Comparison of ENCODE assay signal across 14 cellular contexts in genomic region chr1:85623061-85623471, GRCh38. TPM values are rescaled to one million over a fixed set of nuclear protein-coding genes. Genes with fewer than 3 reads are reported as not detected.
A peak's percentile ranks its signal among the peaks of the same experiment; 100 is the strongest.
DNase-seq lines count a peak whose midpoint lies in the region; ATAC-seq and TF ChIP-seq lines count a peak whose summit lies in the region.
"Had no signal": no experiment of that assay in that cellular context is flagged by ENCODE, and none has a peak within 500 bp of the region (broad histone marks: within the 10 kb centered on the region; RNA-seq: fewer than 3 reads in every experiment).

No MANE protein-coding gene starts in this region.

- TF ChIP-seq POLR2A in tibial nerve (IDR thresholded peaks at IDR 0.05), result no peak

- H3K9me3 ChIP-seq in tibial nerve, result peaks cover 0 to 27% (median 6%) of the 10 kb centered on the region in 4 donors

- H3K4me3 ChIP-seq in BJ (ENCODE audit: low read depth, low read length), result no peak overlapping the region
- H3K4me3 ChIP-seq in tibial nerve, result no peak overlapping the region
- H3K4me3 ChIP-seq: spleen had no signal

- TF ChIP-seq CTCF in BJ (IDR thresholded peaks at IDR 0.05; ENCODE audit: insufficient read depth, low read depth, low read length) (no peak), tibial nerve (IDR thresholded peaks at IDR 0.05) (no peak)

- H3K27me3 ChIP-seq in BJ (ENCODE audit: control insufficient read depth, insufficient read depth, low read length) (no peaks in the 10 kb centered on the region), tibial nerve (no peaks in the 10 kb centered on the region)
- H3K27me3 ChIP-seq: spleen had no signal

- no peak for ATAC-seq in GM18867 (IDR thresholded peaks at IDR 0.05; ENCODE audit: unreplicated experiment)
- ATAC-seq: T-cell had no signal

- TF ChIP-seq RAD21 in Ishikawa (IDR thresholded peaks at IDR 0.05; ENCODE audit: low read depth), result peak; percentile 10; the same call in 1 of the 2 replicates

- DNase-seq in BJ (ENCODE audit: low read depth), result peak; percentile 55
- peak; percentile 74 for DNase-seq in amniotic epithelial cell (ENCODE audit: low read depth)
- DNase-seq in hepatic stellate cell (ENCODE audit: low spot score), result peak; percentile 80
- DNase-seq in NCI-H2029 (lab: John Stamatoyannopoulos, UW), result no peak
- no peak for DNase-seq in tibial nerve (ENCODE audit: low spot score in 2 of 2)
- DNase-seq in cortex of kidney (lab: John Stamatoyannopoulos, UW), result no peak
- DNase-seq: activated CD4-positive, alpha-beta memory T cell treated with anti-CD3 and anti-CD28 coated beads, Interleukin-2, amount 10 ng/mL, durations not matched to agents 7 days and 5 days; activated naive CD8-positive, alpha-beta T cell treated with anti-CD3 and anti-CD28 coated beads, Interleukin-2, amount 10 ng/mL, durations not matched to agents 7 days and 5 days; NCI-H1092 treated with DMSO at 0.1 percent for 48 hours; NCI-H82; spleen; T-cell had no signal

- H3K36me3 ChIP-seq in BJ (ENCODE audit: control insufficient read depth, insufficient read depth, low read length), result no peaks in the 10 kb centered on the region
- H3K36me3 ChIP-seq in tibial nerve, result peaks cover 0 to 45% (median 0%) of the 10 kb centered on the region in 3 donors

- WGBS in tibial nerve, 2 donors, result 71 to 78% methylated on average over 1 of the region's 1 CpG

- TF ChIP-seq EP300 in Ishikawa (IDR thresholded peaks at IDR 0.05; ENCODE audit: borderline replicate concordance) (peak; percentile 93), tibial nerve (IDR thresholded peaks at IDR 0.05) (no peak)

- no peak overlapping the region for H3K27ac ChIP-seq in tibial nerve
- H3K27ac ChIP-seq: spleen had no signal

- CTCF ChIA-PET in BJ (lab: Yijun Ruan, JAX), result interaction anchor here (0.6 to 1.8 kb wide), 4 partner anchors 10 to 315 kb away, joined by 3 to 5 read pairs (median 4); no protein-coding TSS in a partner anchor

- POLR2A ChIA-PET in BJ (lab: Charles Lee), result no interaction called here

- H3K4me1 ChIP-seq in tibial nerve, result no peaks in the 10 kb centered on the region
- H3K4me1 ChIP-seq: spleen had no signal

TF ChIP-seq in Ishikawa, 13 proteins besides CTCF, POLR2A, EP300 and RAD21:
- TF ChIP-seq NFIC (IDR thresholded peaks at IDR 0.05) (peak; percentile 72), REST (IDR thresholded peaks at IDR 0.05; ENCODE audit: low read depth) (no peak), CREB1 (IDR thresholded peaks at IDR 0.05; ENCODE audit: low read depth) (peak; percentile 40; the same call in 1 of the 2 replicates), EGR1 (IDR thresholded peaks at IDR 0.05) (no peak), ZBTB7A (IDR thresholded peaks at IDR 0.05; ENCODE audit: low read depth) (no peak), FOXM1 (IDR thresholded peaks at IDR 0.05; ENCODE audit: borderline replicate concordance, low read depth) (peak; percentile 83), YY1 (IDR thresholded peaks at IDR 0.05; ENCODE audit: low read depth) (no peak), TEAD4 (IDR thresholded peaks at IDR 0.05) (peak; percentile 82), TCF12 (IDR thresholded peaks at IDR 0.05; ENCODE audit: low read depth) (peak; percentile 79), CEBPB (IDR thresholded peaks at IDR 0.05) (0 out of 2 replicates have a peak, but pooled peaks have one; percentile 31), MAX (IDR thresholded peaks at IDR 0.05) (0 out of 2 replicates have a peak, but pooled peaks have one; percentile 17)
- TF ChIP-seq, protein P1, sequence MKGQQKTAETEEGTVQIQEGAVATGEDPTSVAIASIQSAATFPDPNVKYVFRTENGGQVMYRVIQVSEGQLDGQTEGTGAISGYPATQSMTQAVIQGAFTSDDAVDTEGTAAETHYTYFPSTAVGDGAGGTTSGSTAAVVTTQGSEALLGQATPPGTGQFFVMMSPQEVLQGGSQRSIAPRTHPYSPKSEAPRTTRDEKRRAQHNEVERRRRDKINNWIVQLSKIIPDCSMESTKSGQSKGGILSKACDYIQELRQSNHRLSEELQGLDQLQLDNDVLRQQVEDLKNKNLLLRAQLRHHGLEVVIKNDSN (IDR thresholded peaks at IDR 0.05), result no peak

RNA-seq across cellular contexts. Expression of gene CCN1, which starts 42.5 kb away (rescaled TPM):
- 273 and 284 TPM in 2 replicates for polyA plus RNA-seq in BJ (2011; rRNA removed)
- polyA minus RNA-seq in BJ (2011; rRNA and poly(A)+ RNA removed), result 148 and 193 TPM in 2 replicates
- 100 to 1,000 TPM in 2 of 4 donors, 10 to 100 TPM in 2; 63.0 to 273 (median 124) TPM for total RNA-seq in tibial nerve
- total RNA-seq: activated CD4-positive, alpha-beta memory T cell treated with anti-CD3 and anti-CD28 coated beads, Interleukin-2, amount 10 ng/mL, durations not matched to agents 7 days and 5 days; activated naive CD8-positive, alpha-beta T cell treated with anti-CD3 and anti-CD28 coated beads, Interleukin-2, amount 10 ng/mL, durations not matched to agents 7 days and 5 days had no signal

Comparison
In these comparisons a context has a peak if more than half of its experiments do, and no peak if none do; other contexts are left out.
1. DNase-seq: peak in BJ (single experiment), amniotic epithelial cell (single experiment) and hepatic stellate cell (single experiment); none in NCI-H2029 (single experiment), tibial nerve (0 of 2) and cortex of kidney (single experiment).